Comparison of ENCODE assay signal across 9 cellular contexts in the genomic region with DNA sequence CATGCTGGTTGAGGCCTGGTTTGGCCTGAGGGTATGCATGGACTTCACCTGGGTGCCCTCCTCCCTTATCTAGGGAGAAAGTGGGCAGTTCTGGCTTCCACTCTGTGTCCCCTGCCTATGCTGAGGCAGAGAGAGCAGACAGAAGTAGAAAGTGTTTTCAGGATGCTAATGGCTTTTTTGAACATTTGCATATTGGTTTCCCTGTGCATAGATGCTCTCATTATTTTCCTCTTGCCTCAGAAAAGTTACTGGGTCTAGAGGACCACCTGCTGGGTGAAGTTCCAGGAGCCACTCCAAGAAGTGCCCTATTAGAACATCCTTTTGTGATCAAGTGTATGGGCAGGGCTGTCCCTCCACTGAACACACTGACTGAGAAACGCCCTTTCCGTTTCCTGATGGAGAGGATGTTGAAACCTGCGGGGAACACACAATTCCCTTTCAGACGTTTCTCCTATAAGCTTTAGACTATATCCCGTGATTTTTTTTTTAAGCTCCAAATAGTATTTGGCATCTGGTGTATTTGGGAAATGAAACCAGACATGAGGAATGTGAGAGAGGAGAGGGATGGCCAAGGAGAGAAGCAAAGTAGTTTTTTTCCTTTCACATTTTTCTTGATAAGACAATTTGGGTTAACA.
DNase-seq lines count a peak whose midpoint lies in the region; ATAC-seq and TF ChIP-seq lines count a peak whose summit lies in the region.
"Had no signal": no experiment of that assay in that cellular context is flagged by ENCODE, and none has a peak within 500 bp of the region (broad histone marks: within the 10 kb centered on the region; RNA-seq: fewer than 3 reads in every experiment).

No MANE protein-coding gene starts in this region.

- H3K4me1 Mint-ChIP-seq in stimulated activated memory B cell treated with anti-CD40 and anti-IgM and Interleukin-4, amounts not matched to agents 10 μg/mL and 1 μg/mL and 100 μg/mL, for 72 hours = peaks cover 51% of the 10 kb centered on the region

- no peak overlapping the region for H3K4me3 ChIP-seq in fibroblast of lung (replicated peaks in 1 of 4; ENCODE audit: control extremely low read depth in 1 of 4, insufficient read depth in 1 of 4, low read depth in 3 of 4, low read length in 4 of 4)

- H3K27ac Mint-ChIP-seq in stimulated activated memory B cell treated with anti-CD40 and anti-IgM and Interleukin-4, amounts not matched to agents 10 μg/mL and 1 μg/mL and 100 μg/mL, for 72 hours = peak overlapping the region; percentile 49
- H3K27ac Mint-ChIP-seq: T-helper 17 cell had no signal

- DNase-seq in NCI-H2227 (lab: John Stamatoyannopoulos, UW; ENCODE audit: unreplicated experiment) = peak; percentile 38
- peak; percentile 57 to 76 for DNase-seq in fibroblast of lung (ENCODE audit: low read depth in 2 of 2)
- DNase-seq in SK-N-DZ (ENCODE audit: low spot score) = no peak
- no peak for DNase-seq in activated naive CD4-positive, alpha-beta T cell (lab: John Stamatoyannopoulos, UW)
- no peak for DNase-seq in activated CD4-positive, alpha-beta T cell treated with anti-CD3 and anti-CD28 coated beads for 4 hours
- no peak for DNase-seq in SW 1271 (lab: John Stamatoyannopoulos, UW)
- DNase-seq: T-helper 17 cell had no signal

- H4K20me1 ChIP-seq in fibroblast of lung (ENCODE audit: control insufficient read depth, extremely low read depth, insufficient read depth, low read length) = no peaks in the 10 kb centered on the region

- no peak overlapping the region for H2AFZ ChIP-seq in fibroblast of lung (ENCODE audit: low read length)

- peak overlapping the region; percentile 24 for H3K27ac ChIP-seq in fibroblast of lung (ENCODE audit: insufficient read depth, low read length)

- peaks cover 7% of the 10 kb centered on the region for H3K4me1 ChIP-seq in fibroblast of lung (ENCODE audit: control insufficient read depth, extremely low read depth, insufficient read depth, low read length)

- H3K36me3 Mint-ChIP-seq in stimulated activated memory B cell treated with anti-CD40 and anti-IgM and Interleukin-4, amounts not matched to agents 10 μg/mL and 1 μg/mL and 100 μg/mL, for 72 hours = peaks cover 15% of the 10 kb centered on the region

- no peaks in the 10 kb centered on the region for H3K27me3 Mint-ChIP-seq in stimulated activated memory B cell treated with anti-CD40 and anti-IgM and Interleukin-4, amounts not matched to agents 10 μg/mL and 1 μg/mL and 100 μg/mL, for 72 hours
- H3K27me3 Mint-ChIP-seq: T-helper 17 cell had no signal

- no peaks in the 10 kb centered on the region for H3K9me3 ChIP-seq in fibroblast of lung (ENCODE audit: control insufficient read depth, insufficient read depth, low read depth, low read length)

- H3K79me2 ChIP-seq in fibroblast of lung (ENCODE audit: control insufficient read depth, insufficient read depth, low read length) = no peaks in the 10 kb centered on the region

- no peaks in the 10 kb centered on the region for H3K27me3 ChIP-seq in fibroblast of lung (ENCODE audit: control insufficient read depth, insufficient read depth, low read length)

- no peaks in the 10 kb centered on the region for H3K9me3 Mint-ChIP-seq in stimulated activated memory B cell treated with anti-CD40 and anti-IgM and Interleukin-4, amounts not matched to agents 10 μg/mL and 1 μg/mL and 100 μg/mL, for 72 hours

- no peak overlapping the region for H3K4me3 Mint-ChIP-seq in stimulated activated memory B cell treated with anti-CD40 and anti-IgM and Interleukin-4, amounts not matched to agents 10 μg/mL and 1 μg/mL and 100 μg/mL, for 72 hours
- H3K4me3 Mint-ChIP-seq: T-helper 17 cell had no signal

- H3K4me2 ChIP-seq in fibroblast of lung (ENCODE audit: extremely low read depth, insufficient read depth, low read length) = peak overlapping the region; percentile 26

- H3K9ac ChIP-seq in fibroblast of lung (ENCODE audit: insufficient read depth, low read length) = no peak overlapping the region

- no peak for TF ChIP-seq CTCF in fibroblast of lung (conservative IDR thresholded peaks at IDR 0.05 in 1 of 2, IDR thresholded peaks at IDR 0.05 in 1 of 2; ENCODE audit: low read depth in 1 of 2, low read length in 2 of 2)

- ATAC-seq in GM19043 (IDR thresholded peaks at IDR 0.05; ENCODE audit: low read depth, unreplicated experiment) = peak; percentile 80
- peak; percentile 34 for ATAC-seq in stimulated activated memory B cell treated with anti-CD40 and anti-IgM and Interleukin-4, amounts not matched to agents 10 μg/mL and 1 μg/mL and 100 μg/mL, for 72 hours
- ATAC-seq: T-helper 17 cell had no signal

- H3K36me3 ChIP-seq in fibroblast of lung (ENCODE audit: control insufficient read depth, insufficient read depth, low read length) = no peaks in the 10 kb centered on the region

Comparison
In these comparisons a context has a peak if more than half of its experiments do, and no peak if none do; other contexts are left out.
1. DNase-seq: peak in NCI-H2227 (single experiment) and fibroblast of lung (2 of 2); none in SK-N-DZ (single experiment), activated naive CD4-positive, alpha-beta T cell (0 of 4), activated CD4-positive, alpha-beta T cell treated with anti-CD3 and anti-CD28 coated beads for 4 hours (0 of 2) and SW 1271 (0 of 2).